In the genomic region with DNA sequence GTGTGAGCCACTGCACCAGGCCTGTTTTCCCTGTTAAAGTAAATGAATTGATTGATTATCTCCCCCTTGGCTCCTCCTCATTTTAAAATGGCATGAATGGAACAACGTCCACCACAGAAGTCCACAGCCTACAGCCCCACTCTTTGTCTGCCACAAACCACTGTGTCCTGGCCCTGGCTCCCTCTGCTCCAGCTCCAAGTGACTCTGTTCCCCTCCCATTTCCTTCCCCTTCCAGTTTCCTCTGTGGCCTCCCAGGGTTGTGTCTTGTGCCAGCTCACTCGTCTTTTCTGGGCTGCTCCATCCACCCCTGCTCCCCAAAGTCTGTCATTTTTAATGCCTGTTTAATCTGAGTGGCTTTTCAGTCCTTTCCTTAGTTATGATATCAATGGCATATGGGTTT, we compare ENCODE assay signal across 25 cellular contexts. TPM values are rescaled to one million over a fixed set of nuclear protein-coding genes. Genes with fewer than 3 reads are reported as not detected.
DNase-seq lines count a peak whose midpoint lies in the region; ATAC-seq lines count a peak whose summit lies in the region.
"Had no signal": no experiment of that assay in that cellular context is flagged by ENCODE, and none has a peak within 500 bp of the region (broad histone marks: within the 10 kb centered on the region; RNA-seq: fewer than 3 reads in every experiment).

No MANE protein-coding gene starts in this region.

- H3K4me2 ChIP-seq in BLaER1 treated with 17β-estradiol and CSF1 and Interleukin-3, amounts not matched to agents 10 nM and 100 nM = peak overlapping the region in 7 of 11 experiments; percentile 7 to 85 (median 59); a peak in 11 of 22 replicates
- H3K4me2 ChIP-seq: neural progenitor cell, smooth muscle cell had no signal

- H4K20me1 ChIP-seq in BLaER1 treated with 17β-estradiol and CSF1 and Interleukin-3, amounts not matched to agents 10 nM and 100 nM = 0 out of 22 replicates have a peak, but pooled peaks cover 0 to 3% (median 0%) of the 10 kb centered on the region in 11 experiments

- H3K9ac ChIP-seq in BLaER1 treated with 17β-estradiol and CSF1 and Interleukin-3, amounts not matched to agents 10 nM and 100 nM = peak overlapping the region in 1 of 11 experiments; percentile 1; a peak in 1 of 22 replicates
- H3K9ac ChIP-seq: neural progenitor cell had no signal

- peak; percentile 63 for ATAC-seq in left ventricle myocardium superior
- ATAC-seq: psoas muscle had no signal

- no peaks in the 10 kb centered on the region for H3K9me3 ChIP-seq in BLaER1 treated with 17β-estradiol and CSF1 and Interleukin-3, amounts not matched to agents 10 nM and 100 nM (replicated peaks in 1 of 11)
- H3K9me3 ChIP-seq: psoas muscle, suprapubic skin had no signal

- H3K4me1 ChIP-seq in BLaER1 treated with 17β-estradiol and CSF1 and Interleukin-3, amounts not matched to agents 10 nM and 100 nM = peaks cover 16 to 27% (median 24%) of the 10 kb centered on the region in 10 experiments
- H3K4me1 ChIP-seq: neural progenitor cell, psoas muscle, suprapubic skin had no signal

- intact Hi-C loops in left ventricle myocardium superior (cut with micrococcal nuclease) = no loop called here

- H3K36me3 ChIP-seq in BLaER1 treated with 17β-estradiol and CSF1 and Interleukin-3, amounts not matched to agents 10 nM and 100 nM = no peaks in the 10 kb centered on the region
- H3K36me3 ChIP-seq: neural progenitor cell, suprapubic skin, WERI-Rb-1 had no signal

- H3K27me3 ChIP-seq in BLaER1 treated with 17β-estradiol and CSF1 and Interleukin-3, amounts not matched to agents 10 nM and 100 nM = peaks cover 0 to 3% (median 0%) of the 10 kb centered on the region in 11 experiments; a peak in 1 of 22 replicates
- H3K27me3 ChIP-seq: neural progenitor cell, suprapubic skin had no signal

- no peak overlapping the region for H3K27ac ChIP-seq in BLaER1 treated with 17β-estradiol and CSF1 and Interleukin-3, amounts not matched to agents 10 nM and 100 nM
- H3K27ac ChIP-seq: C4-2B, neural progenitor cell, psoas muscle, RWPE1, suprapubic skin, WERI-Rb-1 had no signal

- no peak overlapping the region for H3K4me3 ChIP-seq in BLaER1 treated with 17β-estradiol and CSF1 and Interleukin-3, amounts not matched to agents 10 nM and 100 nM
- H3K4me3 ChIP-seq: neural progenitor cell, psoas muscle, smooth muscle cell, suprapubic skin had no signal

- DNase-seq in activated CD4-positive, alpha-beta T cell treated with anti-CD3 and anti-CD28 coated beads for 48 hours = peak; percentile 1
- no peak for DNase-seq in activated CD4-positive, alpha-beta T cell treated with anti-CD3 and anti-CD28 coated beads, Interleukin-2, amount 50 U/mL, for 48 hours
- DNase-seq in UCSD-AML1 (lab: John Stamatoyannopoulos, UW; ENCODE audit: unreplicated experiment) (peak; percentile 50), left ventricle myocardium superior (no peak), GDM1 (lab: John Stamatoyannopoulos, UW) (no peak), germinal center (ENCODE audit: low spot score) (no peak), NCI-H2029 (lab: John Stamatoyannopoulos, UW) (no peak)
- DNase-seq: amygdala; caudate nucleus; DMS53; left cardiac atrium; NCI-H1105 treated with DMSO at 0.1 percent for 48 hours; NCI-H524; psoas muscle; stimulated activated CD8-positive, alpha-beta memory T cell treated with anti-CD3 and anti-CD28 coated beads, Interleukin-4, amount 100 ng/mL, for 48 hours; SW 1271; WERI-Rb-1 had no signal

RNA-seq across cellular contexts. Expression of a gene that starts 52.4 kb away (rescaled TPM):
- total RNA-seq in left ventricle myocardium superior = 0.07 TPM
- total RNA-seq: A673, frontal cortex, smooth muscle cell had no signal

Comparison
In these comparisons a context has a peak if more than half of its experiments do, and no peak if none do; other contexts are left out.
1. DNase-seq: peak in activated CD4-positive, alpha-beta T cell treated with anti-CD3 and anti-CD28 coated beads for 48 hours (single experiment) and UCSD-AML1 (single experiment); none in activated CD4-positive, alpha-beta T cell treated with anti-CD3 and anti-CD28 coated beads, Interleukin-2, amount 50 U/mL, for 48 hours (0 of 2), left ventricle myocardium superior (single experiment), GDM1 (single experiment), germinal center (single experiment) and NCI-H2029 (single experiment).